In genomic region chr7:65981965-65982792, GRCh38 we compare ENCODE assay signal across 1 cellular context.
TF ChIP-seq lines count a peak whose summit lies in the region.

TSS of gene GUSB (minus strand) at chr7:65982213. CDS start at chr7:65982183, 30 bp downstream.

TF ChIP-seq in HepG2, 621 proteins besides CTCF, POLR2A, EP300 and RAD21 (continued from another document and continues in another):
- peak; percentile 50; the same call in 1 of the 2 replicates for TF ChIP-seq STAT6 (CRISPR knock-in tag; IDR thresholded peaks at IDR 0.05; ENCODE audit: borderline replicate concordance)
- peak; percentile 88 for TF ChIP-seq E2F5 (CRISPR knock-in tag; conservative IDR thresholded peaks at IDR 0.05)
- TF ChIP-seq ZHX1 (CRISPR knock-in tag; IDR thresholded peaks at IDR 0.05; ENCODE audit: low read depth), result peak; percentile 95
- no peak for TF ChIP-seq FOXO4 (CRISPR knock-in tag; conservative IDR thresholded peaks at IDR 0.05)
- TF ChIP-seq NR2F2 (IDR thresholded peaks at IDR 0.05; ENCODE audit: borderline replicate concordance, low read depth), result no peak; the same call in 1 of the 2 replicates
- TF ChIP-seq CENPX (CRISPR knock-in tag; IDR thresholded peaks at IDR 0.05), result no peak
- peak; percentile 93 for TF ChIP-seq TGIF2 (CRISPR knock-in tag; IDR thresholded peaks at IDR 0.05)
- TF ChIP-seq ZNF382 (CRISPR knock-in tag; IDR thresholded peaks at IDR 0.05; ENCODE audit: borderline replicate concordance), result no peak
- TF ChIP-seq ZBTB7B (CRISPR knock-in tag; IDR thresholded peaks at IDR 0.05), result peak; percentile 83
- peak; percentile 57; the same call in 1 of the 2 replicates for TF ChIP-seq ZNF362 (CRISPR knock-in tag; IDR thresholded peaks at IDR 0.05; ENCODE audit: borderline replicate concordance)
- peak in 1 of 2 experiments; percentile 36; a peak in 1 of 4 replicates for TF ChIP-seq REST (IDR thresholded peaks at IDR 0.05; ENCODE audit: borderline replicate concordance in 1 of 2, low read depth in 1 of 2, low read length in 2 of 2)
- TF ChIP-seq CCDC6 (CRISPR knock-in tag; IDR thresholded peaks at IDR 0.05), result no peak
- 0 out of 2 replicates have a peak, but pooled peaks have one; percentile 85 for TF ChIP-seq ZNF567 (CRISPR knock-in tag; IDR thresholded peaks at IDR 0.05; ENCODE audit: borderline replicate concordance)
- TF ChIP-seq CBFB (CRISPR knock-in tag; IDR thresholded peaks at IDR 0.05), result peak; percentile 95
- TF ChIP-seq ZNF512 (CRISPR knock-in tag; IDR thresholded peaks at IDR 0.05), result no peak
- peak; percentile 98 for TF ChIP-seq ZFP82 (CRISPR knock-in tag; IDR thresholded peaks at IDR 0.05; ENCODE audit: borderline replicate concordance)
- no peak for TF ChIP-seq ZNF496 (CRISPR knock-in tag; IDR thresholded peaks at IDR 0.05; ENCODE audit: insufficient replicate concordance)
- TF ChIP-seq KDM3A (CRISPR knock-in tag; IDR thresholded peaks at IDR 0.05; ENCODE audit: low read depth), result peak; percentile 97
- peak; percentile 96; the same call in 1 of the 2 replicates for TF ChIP-seq SNAPC2 (CRISPR knock-in tag; IDR thresholded peaks at IDR 0.05)
- TF ChIP-seq U2AF2 (IDR thresholded peaks at IDR 0.05; ENCODE audit: low read depth, low read length), result no peak
- peak; percentile 68 for TF ChIP-seq NCOA2 (CRISPR knock-in tag; IDR thresholded peaks at IDR 0.05)
- peak; percentile 47; the same call in 1 of the 2 replicates for TF ChIP-seq ZNF12 (CRISPR knock-in tag; IDR thresholded peaks at IDR 0.05)
- TF ChIP-seq CBX5 (CRISPR knock-in tag; IDR thresholded peaks at IDR 0.05; ENCODE audit: borderline replicate concordance), result peak; percentile 90; the same call in 1 of the 2 replicates
- peak; percentile 94 for TF ChIP-seq KLF6 (CRISPR knock-in tag; IDR thresholded peaks at IDR 0.05)
- TF ChIP-seq SP2 (CRISPR knock-in tag; IDR thresholded peaks at IDR 0.05), result peak; percentile 45; the same call in 1 of the 2 replicates
- TF ChIP-seq CHCHD3 (CRISPR knock-in tag; IDR thresholded peaks at IDR 0.05), result peak; percentile 92
- TF ChIP-seq ZNF709 (CRISPR knock-in tag; IDR thresholded peaks at IDR 0.05), result peak; percentile 95
- TF ChIP-seq ZNF710 (CRISPR knock-in tag; IDR thresholded peaks at IDR 0.05; ENCODE audit: borderline replicate concordance), result peak; percentile 43; the same call in 1 of the 2 replicates
- peak; percentile 79; the same call in 1 of the 2 replicates for TF ChIP-seq ZBTB10 (CRISPR knock-in tag; IDR thresholded peaks at IDR 0.05; ENCODE audit: borderline replicate concordance)
- peak; percentile 96 for TF ChIP-seq SALL2 (CRISPR knock-in tag; IDR thresholded peaks at IDR 0.05)
- peak; percentile 87 for TF ChIP-seq HCFC1 (IDR thresholded peaks at IDR 0.05; ENCODE audit: low read depth, low read length)
- TF ChIP-seq FOSL1 (CRISPR knock-in tag; IDR thresholded peaks at IDR 0.05; ENCODE audit: borderline replicate concordance), result peak; percentile 45; the same call in 1 of the 2 replicates
- TF ChIP-seq TCF12 (IDR thresholded peaks at IDR 0.05), result no peak
- TF ChIP-seq TCF12 (CRISPR knock-in tag; IDR thresholded peaks at IDR 0.05), result peak; percentile 65
- TF ChIP-seq ELF1 (CRISPR knock-in tag; IDR thresholded peaks at IDR 0.05), result peak; percentile 78
- 0 out of 2 replicates have a peak, but pooled peaks have one; percentile 66 for TF ChIP-seq ZNF773 (CRISPR knock-in tag; IDR thresholded peaks at IDR 0.05; ENCODE audit: borderline replicate concordance)
- peak; percentile 63; the same call in 1 of the 2 replicates for TF ChIP-seq SOX5 (CRISPR knock-in tag; IDR thresholded peaks at IDR 0.05; ENCODE audit: borderline replicate concordance)
- TF ChIP-seq ATF4 (CRISPR knock-in tag; IDR thresholded peaks at IDR 0.05), result peak in 1 of 2 experiments; percentile 75; a peak in 2 of 4 replicates
- TF ChIP-seq WIZ (CRISPR knock-in tag; IDR thresholded peaks at IDR 0.05), result 0 out of 2 replicates have a peak, but pooled peaks have one; percentile 46
- peak; percentile 85; the same call in 1 of the 2 replicates for TF ChIP-seq ZMYM2 (CRISPR knock-in tag; IDR thresholded peaks at IDR 0.05)
